In genomic region chr1:22941257-22941656, GRCh38 we compare ENCODE assay signal across 11 cellular contexts. TPM values are rescaled to one million over a fixed set of nuclear protein-coding genes. Genes with fewer than 3 reads are reported as not detected.
"Had no signal": no experiment of that assay in that cellular context is flagged by ENCODE, and none has a peak within 500 bp of the region (broad histone marks: within the 10 kb centered on the region; RNA-seq: fewer than 3 reads in every experiment).

No MANE protein-coding gene starts in this region.

- H3K4me3 ChIP-seq: GM23338 had no signal

- H3K27ac ChIP-seq: HL-60 had no signal

- ATAC-seq: GM23338, HepG2 had no signal

- DNase-seq: H9, HCEC 1CT, HFFc6, KG1 had no signal

- H2AFZ ChIP-seq: GM23338 had no signal

- FAIRE-seq: H1, H54, HepG2 had no signal

- H3K4me2 ChIP-seq: GM23338 had no signal

RNA-seq across cellular contexts. Expression of gene LACTBL1, which starts 31.4 kb away (rescaled TPM):
- total RNA-seq: GM23338, H1, H9, HFFc6, HT1080 had no signal
- polyA plus RNA-seq: GM23338, H1, IgD-negative memory B cell had no signal
